ENCODE assay signal across 1 cellular context in the genomic region with DNA sequence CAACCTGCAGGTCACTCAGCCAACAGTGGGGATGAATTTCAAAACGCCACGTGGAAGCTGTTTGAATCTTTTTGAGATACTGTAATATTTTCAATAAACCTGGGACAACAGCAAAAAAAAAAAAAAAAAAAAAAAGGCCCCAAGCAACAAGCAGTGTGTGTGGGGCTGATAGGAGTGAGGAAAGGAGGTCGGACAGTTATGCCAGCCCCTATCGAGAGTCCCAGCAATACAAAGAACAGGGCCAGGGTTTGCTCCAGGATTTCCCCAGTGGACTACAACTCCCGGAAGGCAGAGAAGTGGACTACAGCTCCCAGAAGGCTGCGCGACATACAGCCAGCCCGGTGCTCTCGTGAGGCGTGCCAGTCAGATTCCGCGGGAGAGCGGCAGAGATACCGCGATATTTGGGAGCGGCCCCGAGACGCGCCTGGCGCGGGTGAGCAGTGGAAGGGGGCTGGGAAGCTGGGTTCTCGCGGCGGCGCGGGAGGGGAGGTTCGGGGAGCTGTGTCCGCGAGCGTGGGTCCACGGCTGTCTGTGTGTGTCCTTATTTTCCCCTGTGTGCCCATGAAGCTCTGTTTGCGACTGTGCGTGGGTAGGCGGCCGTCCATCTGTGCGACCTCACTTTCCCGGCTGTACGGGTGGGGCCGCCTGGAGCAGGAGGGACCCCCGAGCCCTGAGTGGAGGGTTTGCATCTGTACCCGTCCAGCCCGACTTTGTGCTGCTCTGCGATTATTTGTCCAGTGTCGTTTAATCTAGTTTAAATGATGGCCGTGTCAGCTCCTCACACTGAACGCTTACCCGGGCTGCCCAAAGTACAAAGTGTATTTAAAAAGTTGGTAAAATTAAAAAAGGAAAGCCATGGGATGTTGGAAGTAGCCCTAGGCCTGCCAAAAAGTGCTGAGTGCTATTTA.
TF ChIP-seq lines count a peak whose summit lies in the region.

A gene with protein sequence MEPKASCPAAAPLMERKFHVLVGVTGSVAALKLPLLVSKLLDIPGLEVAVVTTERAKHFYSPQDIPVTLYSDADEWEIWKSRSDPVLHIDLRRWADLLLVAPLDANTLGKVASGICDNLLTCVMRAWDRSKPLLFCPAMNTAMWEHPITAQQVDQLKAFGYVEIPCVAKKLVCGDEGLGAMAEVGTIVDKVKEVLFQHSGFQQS (plus strand): TSS at position 397 of the 908 bp plus-strand sequence. CDS start 4,729 bp downstream, outside the sequence.

TF ChIP-seq in HEK293, 187 proteins besides CTCF, POLR2A, EP300 and RAD21 (continued from another document and continues in another):
- TF ChIP-seq, protein P1, sequence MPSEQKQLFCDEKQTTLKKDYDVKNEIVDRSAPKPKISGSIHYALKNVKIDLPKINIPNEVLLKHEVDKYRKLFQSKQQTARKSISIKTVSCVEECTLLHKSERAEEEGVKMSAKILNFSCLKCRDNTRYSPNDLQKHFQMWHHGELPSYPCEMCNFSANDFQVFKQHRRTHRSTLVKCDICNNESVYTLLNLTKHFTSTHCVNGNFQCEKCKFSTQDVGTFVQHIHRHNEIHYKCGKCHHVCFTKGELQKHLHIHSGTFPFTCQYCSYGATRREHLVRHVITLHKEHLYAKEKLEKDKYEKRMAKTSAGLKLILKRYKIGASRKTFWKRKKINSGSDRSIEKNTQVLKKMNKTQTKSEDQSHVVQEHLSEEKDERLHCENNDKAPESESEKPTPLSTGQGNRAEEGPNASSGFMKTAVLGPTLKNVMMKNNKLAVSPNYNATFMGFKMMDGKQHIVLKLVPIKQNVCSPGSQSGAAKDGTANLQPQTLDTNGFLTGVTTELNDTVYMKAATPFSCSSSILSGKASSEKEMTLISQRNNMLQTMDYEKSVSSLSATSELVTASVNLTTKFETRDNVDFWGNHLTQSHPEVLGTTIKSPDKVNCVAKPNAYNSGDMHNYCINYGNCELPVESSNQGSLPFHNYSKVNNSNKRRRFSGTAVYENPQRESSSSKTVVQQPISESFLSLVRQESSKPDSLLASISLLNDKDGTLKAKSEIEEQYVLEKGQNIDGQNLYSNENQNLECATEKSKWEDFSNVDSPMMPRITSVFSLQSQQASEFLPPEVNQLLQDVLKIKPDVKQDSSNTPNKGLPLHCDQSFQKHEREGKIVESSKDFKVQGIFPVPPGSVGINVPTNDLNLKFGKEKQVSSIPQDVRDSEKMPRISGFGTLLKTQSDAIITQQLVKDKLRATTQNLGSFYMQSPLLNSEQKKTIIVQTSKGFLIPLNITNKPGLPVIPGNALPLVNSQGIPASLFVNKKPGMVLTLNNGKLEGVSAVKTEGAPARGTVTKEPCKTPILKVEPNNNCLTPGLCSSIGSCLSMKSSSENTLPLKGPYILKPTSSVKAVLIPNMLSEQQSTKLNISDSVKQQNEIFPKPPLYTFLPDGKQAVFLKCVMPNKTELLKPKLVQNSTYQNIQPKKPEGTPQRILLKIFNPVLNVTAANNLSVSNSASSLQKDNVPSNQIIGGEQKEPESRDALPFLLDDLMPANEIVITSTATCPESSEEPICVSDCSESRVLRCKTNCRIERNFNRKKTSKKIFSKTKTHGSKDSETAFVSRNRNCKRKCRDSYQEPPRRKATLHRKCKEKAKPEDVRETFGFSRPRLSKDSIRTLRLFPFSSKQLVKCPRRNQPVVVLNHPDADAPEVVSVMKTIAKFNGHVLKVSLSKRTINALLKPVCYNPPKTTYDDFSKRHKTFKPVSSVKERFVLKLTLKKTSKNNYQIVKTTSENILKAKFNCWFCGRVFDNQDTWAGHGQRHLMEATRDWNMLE (tag by site-specific recombination; conservative IDR thresholded peaks at IDR 0.05; ENCODE audit: low read depth), result peak; percentile 48; the same call in 1 of the 2 replicates
- TF ChIP-seq, protein P2, sequence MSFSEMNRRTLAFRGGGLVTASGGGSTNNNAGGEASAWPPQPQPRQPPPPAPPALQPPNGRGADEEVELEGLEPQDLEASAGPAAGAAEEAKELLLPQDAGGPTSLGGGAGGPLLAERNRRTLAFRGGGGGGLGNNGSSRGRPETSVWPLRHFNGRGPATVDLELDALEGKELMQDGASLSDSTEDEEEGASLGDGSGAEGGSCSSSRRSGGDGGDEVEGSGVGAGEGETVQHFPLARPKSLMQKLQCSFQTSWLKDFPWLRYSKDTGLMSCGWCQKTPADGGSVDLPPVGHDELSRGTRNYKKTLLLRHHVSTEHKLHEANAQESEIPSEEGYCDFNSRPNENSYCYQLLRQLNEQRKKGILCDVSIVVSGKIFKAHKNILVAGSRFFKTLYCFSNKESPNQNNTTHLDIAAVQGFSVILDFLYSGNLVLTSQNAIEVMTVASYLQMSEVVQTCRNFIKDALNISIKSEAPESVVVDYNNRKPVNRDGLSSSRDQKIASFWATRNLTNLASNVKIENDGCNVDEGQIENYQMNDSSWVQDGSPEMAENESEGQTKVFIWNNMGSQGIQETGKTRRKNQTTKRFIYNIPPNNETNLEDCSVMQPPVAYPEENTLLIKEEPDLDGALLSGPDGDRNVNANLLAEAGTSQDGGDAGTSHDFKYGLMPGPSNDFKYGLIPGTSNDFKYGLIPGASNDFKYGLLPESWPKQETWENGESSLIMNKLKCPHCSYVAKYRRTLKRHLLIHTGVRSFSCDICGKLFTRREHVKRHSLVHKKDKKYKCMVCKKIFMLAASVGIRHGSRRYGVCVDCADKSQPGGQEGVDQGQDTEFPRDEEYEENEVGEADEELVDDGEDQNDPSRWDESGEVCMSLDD (tag by site-specific recombination; IDR thresholded peaks at IDR 0.05), result peak; percentile 92
- peak; percentile 85 for TF ChIP-seq WT1 (tag by site-specific recombination; IDR thresholded peaks at IDR 0.05)
- TF ChIP-seq, protein P3, sequence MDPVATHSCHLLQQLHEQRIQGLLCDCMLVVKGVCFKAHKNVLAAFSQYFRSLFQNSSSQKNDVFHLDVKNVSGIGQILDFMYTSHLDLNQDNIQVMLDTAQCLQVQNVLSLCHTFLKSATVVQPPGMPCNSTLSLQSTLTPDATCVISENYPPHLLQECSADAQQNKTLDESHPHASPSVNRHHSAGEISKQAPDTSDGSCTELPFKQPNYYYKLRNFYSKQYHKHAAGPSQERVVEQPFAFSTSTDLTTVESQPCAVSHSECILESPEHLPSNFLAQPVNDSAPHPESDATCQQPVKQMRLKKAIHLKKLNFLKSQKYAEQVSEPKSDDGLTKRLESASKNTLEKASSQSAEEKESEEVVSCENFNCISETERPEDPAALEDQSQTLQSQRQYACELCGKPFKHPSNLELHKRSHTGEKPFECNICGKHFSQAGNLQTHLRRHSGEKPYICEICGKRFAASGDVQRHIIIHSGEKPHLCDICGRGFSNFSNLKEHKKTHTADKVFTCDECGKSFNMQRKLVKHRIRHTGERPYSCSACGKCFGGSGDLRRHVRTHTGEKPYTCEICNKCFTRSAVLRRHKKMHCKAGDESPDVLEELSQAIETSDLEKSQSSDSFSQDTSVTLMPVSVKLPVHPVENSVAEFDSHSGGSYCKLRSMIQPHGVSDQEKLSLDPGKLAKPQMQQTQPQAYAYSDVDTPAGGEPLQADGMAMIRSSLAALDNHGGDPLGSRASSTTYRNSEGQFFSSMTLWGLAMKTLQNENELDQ (tag by site-specific recombination; IDR thresholded peaks at IDR 0.05; ENCODE audit: low read depth), result no peak
- TF ChIP-seq ZNF660 (tag by site-specific recombination; IDR thresholded peaks at IDR 0.05), result peak; percentile 65; the same call in 1 of the 2 replicates
- TF ChIP-seq BCL11A (tag by site-specific recombination; IDR thresholded peaks at IDR 0.05; ENCODE audit: low read depth), result no peak
- peak; percentile 78; the same call in 1 of the 2 replicates for TF ChIP-seq YY1 (tag by site-specific recombination; IDR thresholded peaks at IDR 0.05)
- no peak for TF ChIP-seq ZNF341 (tag by site-specific recombination; IDR thresholded peaks at IDR 0.05; ENCODE audit: low read depth)
- peak; percentile 37; the same call in 1 of the 2 replicates for TF ChIP-seq KLF9 (tag by site-specific recombination; IDR thresholded peaks at IDR 0.05; ENCODE audit: low read depth)
- peak; percentile 98 for TF ChIP-seq KLF16 (tag by site-specific recombination; IDR thresholded peaks at IDR 0.05)
- TF ChIP-seq ZNF354C (tag by site-specific recombination; IDR thresholded peaks at IDR 0.05; ENCODE audit: borderline replicate concordance, low read depth), result no peak; the same call in 1 of the 2 replicates
- TF ChIP-seq, protein P4, sequence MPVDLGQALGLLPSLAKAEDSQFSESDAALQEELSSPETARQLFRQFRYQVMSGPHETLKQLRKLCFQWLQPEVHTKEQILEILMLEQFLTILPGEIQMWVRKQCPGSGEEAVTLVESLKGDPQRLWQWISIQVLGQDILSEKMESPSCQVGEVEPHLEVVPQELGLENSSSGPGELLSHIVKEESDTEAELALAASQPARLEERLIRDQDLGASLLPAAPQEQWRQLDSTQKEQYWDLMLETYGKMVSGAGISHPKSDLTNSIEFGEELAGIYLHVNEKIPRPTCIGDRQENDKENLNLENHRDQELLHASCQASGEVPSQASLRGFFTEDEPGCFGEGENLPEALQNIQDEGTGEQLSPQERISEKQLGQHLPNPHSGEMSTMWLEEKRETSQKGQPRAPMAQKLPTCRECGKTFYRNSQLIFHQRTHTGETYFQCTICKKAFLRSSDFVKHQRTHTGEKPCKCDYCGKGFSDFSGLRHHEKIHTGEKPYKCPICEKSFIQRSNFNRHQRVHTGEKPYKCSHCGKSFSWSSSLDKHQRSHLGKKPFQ (tag by site-specific recombination; IDR thresholded peaks at IDR 0.05), result peak; percentile 47; the same call in 1 of the 2 replicates
- no peak for TF ChIP-seq ZNF37A (tag by site-specific recombination; IDR thresholded peaks at IDR 0.05)
- TF ChIP-seq ZNF140 (tag by site-specific recombination; IDR thresholded peaks at IDR 0.05), result no peak
- no peak for TF ChIP-seq ZNF670 (tag by site-specific recombination; IDR thresholded peaks at IDR 0.05; ENCODE audit: low read depth)
- peak; percentile 50; the same call in 1 of the 2 replicates for TF ChIP-seq ZNF394 (tag by site-specific recombination; IDR thresholded peaks at IDR 0.05; ENCODE audit: borderline replicate concordance)
- TF ChIP-seq OSR2 (tag by site-specific recombination; IDR thresholded peaks at IDR 0.05), result no peak
- no peak for TF ChIP-seq ZNF132 (tag by site-specific recombination; IDR thresholded peaks at IDR 0.05; ENCODE audit: borderline replicate concordance)
- TF ChIP-seq HOXD13 (CRISPR knock-in tag; IDR thresholded peaks at IDR 0.05; ENCODE audit: borderline replicate concordance), result peak; percentile 62; the same call in 1 of the 2 replicates
- TF ChIP-seq, protein P5, sequence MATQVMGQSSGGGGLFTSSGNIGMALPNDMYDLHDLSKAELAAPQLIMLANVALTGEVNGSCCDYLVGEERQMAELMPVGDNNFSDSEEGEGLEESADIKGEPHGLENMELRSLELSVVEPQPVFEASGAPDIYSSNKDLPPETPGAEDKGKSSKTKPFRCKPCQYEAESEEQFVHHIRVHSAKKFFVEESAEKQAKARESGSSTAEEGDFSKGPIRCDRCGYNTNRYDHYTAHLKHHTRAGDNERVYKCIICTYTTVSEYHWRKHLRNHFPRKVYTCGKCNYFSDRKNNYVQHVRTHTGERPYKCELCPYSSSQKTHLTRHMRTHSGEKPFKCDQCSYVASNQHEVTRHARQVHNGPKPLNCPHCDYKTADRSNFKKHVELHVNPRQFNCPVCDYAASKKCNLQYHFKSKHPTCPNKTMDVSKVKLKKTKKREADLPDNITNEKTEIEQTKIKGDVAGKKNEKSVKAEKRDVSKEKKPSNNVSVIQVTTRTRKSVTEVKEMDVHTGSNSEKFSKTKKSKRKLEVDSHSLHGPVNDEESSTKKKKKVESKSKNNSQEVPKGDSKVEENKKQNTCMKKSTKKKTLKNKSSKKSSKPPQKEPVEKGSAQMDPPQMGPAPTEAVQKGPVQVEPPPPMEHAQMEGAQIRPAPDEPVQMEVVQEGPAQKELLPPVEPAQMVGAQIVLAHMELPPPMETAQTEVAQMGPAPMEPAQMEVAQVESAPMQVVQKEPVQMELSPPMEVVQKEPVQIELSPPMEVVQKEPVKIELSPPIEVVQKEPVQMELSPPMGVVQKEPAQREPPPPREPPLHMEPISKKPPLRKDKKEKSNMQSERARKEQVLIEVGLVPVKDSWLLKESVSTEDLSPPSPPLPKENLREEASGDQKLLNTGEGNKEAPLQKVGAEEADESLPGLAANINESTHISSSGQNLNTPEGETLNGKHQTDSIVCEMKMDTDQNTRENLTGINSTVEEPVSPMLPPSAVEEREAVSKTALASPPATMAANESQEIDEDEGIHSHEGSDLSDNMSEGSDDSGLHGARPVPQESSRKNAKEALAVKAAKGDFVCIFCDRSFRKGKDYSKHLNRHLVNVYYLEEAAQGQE (tag by site-specific recombination; IDR thresholded peaks at IDR 0.05), result peak; percentile 55; the same call in 1 of the 2 replicates
- TF ChIP-seq, protein P6, sequence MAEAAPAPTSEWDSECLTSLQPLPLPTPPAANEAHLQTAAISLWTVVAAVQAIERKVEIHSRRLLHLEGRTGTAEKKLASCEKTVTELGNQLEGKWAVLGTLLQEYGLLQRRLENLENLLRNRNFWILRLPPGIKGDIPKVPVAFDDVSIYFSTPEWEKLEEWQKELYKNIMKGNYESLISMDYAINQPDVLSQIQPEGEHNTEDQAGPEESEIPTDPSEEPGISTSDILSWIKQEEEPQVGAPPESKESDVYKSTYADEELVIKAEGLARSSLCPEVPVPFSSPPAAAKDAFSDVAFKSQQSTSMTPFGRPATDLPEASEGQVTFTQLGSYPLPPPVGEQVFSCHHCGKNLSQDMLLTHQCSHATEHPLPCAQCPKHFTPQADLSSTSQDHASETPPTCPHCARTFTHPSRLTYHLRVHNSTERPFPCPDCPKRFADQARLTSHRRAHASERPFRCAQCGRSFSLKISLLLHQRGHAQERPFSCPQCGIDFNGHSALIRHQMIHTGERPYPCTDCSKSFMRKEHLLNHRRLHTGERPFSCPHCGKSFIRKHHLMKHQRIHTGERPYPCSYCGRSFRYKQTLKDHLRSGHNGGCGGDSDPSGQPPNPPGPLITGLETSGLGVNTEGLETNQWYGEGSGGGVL (tag by site-specific recombination; IDR thresholded peaks at IDR 0.05), result peak; percentile 80
- TF ChIP-seq, protein P7, sequence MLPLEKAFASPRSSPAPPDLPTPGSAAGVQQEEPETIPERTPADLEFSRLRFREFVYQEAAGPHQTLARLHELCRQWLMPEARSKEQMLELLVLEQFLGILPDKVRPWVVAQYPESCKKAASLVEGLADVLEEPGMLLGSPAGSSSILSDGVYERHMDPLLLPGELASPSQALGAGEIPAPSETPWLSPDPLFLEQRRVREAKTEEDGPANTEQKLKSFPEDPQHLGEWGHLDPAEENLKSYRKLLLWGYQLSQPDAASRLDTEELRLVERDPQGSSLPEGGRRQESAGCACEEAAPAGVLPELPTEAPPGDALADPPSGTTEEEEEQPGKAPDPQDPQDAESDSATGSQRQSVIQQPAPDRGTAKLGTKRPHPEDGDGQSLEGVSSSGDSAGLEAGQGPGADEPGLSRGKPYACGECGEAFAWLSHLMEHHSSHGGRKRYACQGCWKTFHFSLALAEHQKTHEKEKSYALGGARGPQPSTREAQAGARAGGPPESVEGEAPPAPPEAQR (tag by site-specific recombination; IDR thresholded peaks at IDR 0.05), result no peak; the same call in 1 of the 2 replicates
- no peak for TF ChIP-seq ZNF791 (tag by site-specific recombination; IDR thresholded peaks at IDR 0.05)
- TF ChIP-seq ZNF366 (tag by site-specific recombination; conservative IDR thresholded peaks at IDR 0.05), result no peak
- no peak for TF ChIP-seq HOXA7 (CRISPR knock-in tag; IDR thresholded peaks at IDR 0.05; ENCODE audit: borderline replicate concordance)
- TF ChIP-seq, protein P8, sequence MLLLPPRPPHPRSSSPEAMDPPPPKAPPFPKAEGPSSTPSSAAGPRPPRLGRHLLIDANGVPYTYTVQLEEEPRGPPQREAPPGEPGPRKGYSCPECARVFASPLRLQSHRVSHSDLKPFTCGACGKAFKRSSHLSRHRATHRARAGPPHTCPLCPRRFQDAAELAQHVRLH (tag by site-specific recombination; IDR thresholded peaks at IDR 0.05), result no peak; the same call in none of the 2 replicates
- peak; percentile 77 for TF ChIP-seq ZNF629 (tag by site-specific recombination; IDR thresholded peaks at IDR 0.05)
- TF ChIP-seq YY2 (tag by site-specific recombination; IDR thresholded peaks at IDR 0.05), result peak; percentile 73; the same call in 1 of the 2 replicates
- TF ChIP-seq ZNF146 (tag by site-specific recombination; IDR thresholded peaks at IDR 0.05), result peak; percentile 62; the same call in 1 of the 2 replicates
- no peak for TF ChIP-seq ZNF776 (tag by site-specific recombination; IDR thresholded peaks at IDR 0.05; ENCODE audit: borderline replicate concordance)
